25 cellular contexts compared by ENCODE assay signal in genomic region chr2:148063633-148064032, GRCh38.
"Had no signal": no experiment of that assay in that cellular context is flagged by ENCODE, and none has a peak within 500 bp of the region (broad histone marks: within the 10 kb centered on the region; RNA-seq: fewer than 3 reads in every experiment).

No MANE protein-coding gene starts in this region.

- H3K27me3 Mint-ChIP-seq: dendritic cell treated with granulocyte-macrophage colony-stimulating factor and Interleukin-4, amounts not matched to agents 40 ng/mL and 50 ng/mL, for 4 days; effector memory CD8-positive, alpha-beta T cell had no signal

- H3K9me3 Mint-ChIP-seq: dendritic cell treated with granulocyte-macrophage colony-stimulating factor and Interleukin-4, amounts not matched to agents 40 ng/mL and 50 ng/mL, for 4 days; effector memory CD8-positive, alpha-beta T cell; endodermal cell had no signal

- FAIRE-seq: endometrium, islet of Langerhans, keratinocyte had no signal

- DNase-seq: colonic mucosa; cortex of kidney; effector CD8-positive, alpha-beta T cell; effector memory CD8-positive, alpha-beta T cell; endodermal cell; erythroblast; esophagus squamous epithelium; foreskin fibroblast; foreskin melanocyte; gastrocnemius medialis; glutamatergic neuron; head of caudate nucleus; heart right ventricle; hippocampal formation; left cardiac atrium; left ventricle myocardium inferior; lower lobe of right lung; mesenchymal stem cell; mucosa of descending colon had no signal

- H3K27ac Mint-ChIP-seq: dendritic cell treated with granulocyte-macrophage colony-stimulating factor and Interleukin-4, amounts not matched to agents 40 ng/mL and 50 ng/mL, for 4 days; effector memory CD8-positive, alpha-beta T cell; endodermal cell; mesothelial cell of epicardium had no signal

- H3K9me3 ChIP-seq: colonic mucosa, esophagus squamous epithelium, gastrocnemius medialis, heart right ventricle, left ventricle myocardium inferior, lower lobe of right lung, mucosa of descending colon had no signal

- ATAC-seq: effector memory CD8-positive, alpha-beta T cell; esophagus mucosa; gastrocnemius medialis; heart right ventricle; left cardiac atrium; lower lobe of right lung; mucosa of descending colon had no signal

- H3K4me3 Mint-ChIP-seq: dendritic cell treated with granulocyte-macrophage colony-stimulating factor and Interleukin-4, amounts not matched to agents 40 ng/mL and 50 ng/mL, for 4 days; effector memory CD8-positive, alpha-beta T cell; endodermal cell; mesothelial cell of epicardium had no signal
